ENCODE assay signal across 38 cellular contexts in genomic region chr6:33124525-33124901, GRCh38.
"Had no signal": no experiment of that assay in that cellular context is flagged by ENCODE, and none has a peak within 500 bp of the region (broad histone marks: within the 10 kb centered on the region; RNA-seq: fewer than 3 reads in every experiment).

No MANE protein-coding gene starts in this region.

- ATAC-seq: activated CD4-positive, CD25-positive, alpha-beta regulatory T cell treated with anti-CD3 and anti-CD28 coated beads, Interleukin-2, amount 50 U/mL, for 24 hours; body of pancreas; left cardiac atrium; left ventricle myocardium superior; stimulated activated effector memory CD8-positive, alpha-beta T cell treated with anti-CD3 and anti-CD28 coated beads, Interleukin-12 subunit alpha, Interleukin-12 subunit beta, amount 100 ng/mL, for 72 hours had no signal

- H3K36me3 Mint-ChIP-seq: activated naive CD8-positive, alpha-beta T cell treated with anti-CD3 and anti-CD28 coated beads for 36 hours; stimulated activated effector memory CD8-positive, alpha-beta T cell treated with anti-CD3 and anti-CD28 coated beads, Interleukin-12 subunit alpha, Interleukin-12 subunit beta, amount 100 ng/mL, for 72 hours had no signal

- H3K27ac Mint-ChIP-seq: activated naive CD4-positive, alpha-beta T cell treated with anti-CD3 and anti-CD28 coated beads for 36 hours; activated naive CD8-positive, alpha-beta T cell treated with anti-CD3 and anti-CD28 coated beads for 36 hours; activated T-helper 1 cell treated with anti-CD3 and anti-CD28 coated beads, Interleukin-12 subunit alpha, Interleukin-12 subunit beta, Interleukin-2, Interleukin-4 antibody, amounts not matched to agents 30 ng/mL and 10 ng/mL and 1 ng/mL, durations not matched to agents 14 hours and 24 hours and 36 hours; nephron progenitor cell; stimulated activated effector memory CD8-positive, alpha-beta T cell treated with anti-CD3 and anti-CD28 coated beads, Interleukin-12 subunit alpha, Interleukin-12 subunit beta, amount 100 ng/mL, for 72 hours had no signal

- H3K36me3 ChIP-seq: adrenal gland, cardiac muscle cell, colonic mucosa, neutrophil, prostate gland, sigmoid colon, stomach, thyroid gland, upper lobe of left lung, vagina had no signal

- H3K4me3 ChIP-seq: adrenal gland, body of pancreas, cardiac muscle cell, colonic mucosa, prostate gland, sigmoid colon, stomach, thyroid gland, upper lobe of left lung, vagina had no signal

- H3K4me1 Mint-ChIP-seq: activated naive CD8-positive, alpha-beta T cell treated with anti-CD3 and anti-CD28 coated beads for 36 hours; stimulated activated effector memory CD8-positive, alpha-beta T cell treated with anti-CD3 and anti-CD28 coated beads, Interleukin-12 subunit alpha, Interleukin-12 subunit beta, amount 100 ng/mL, for 72 hours had no signal

- H3K4me1 ChIP-seq: adrenal gland, body of pancreas, colonic mucosa, prostate gland, sigmoid colon, stomach, thyroid gland, upper lobe of left lung, vagina had no signal

- FAIRE-seq: endometrium, frontal cortex, keratinocyte, small intestine, TTC549 had no signal

- H3K27me3 Mint-ChIP-seq: activated naive CD8-positive, alpha-beta T cell treated with anti-CD3 and anti-CD28 coated beads for 36 hours had no signal

- H3K9me3 ChIP-seq: adrenal gland, body of pancreas, colonic mucosa, prostate gland, thyroid gland, vagina had no signal

- H3K27me3 ChIP-seq: adrenal gland, body of pancreas, cardiac muscle cell, colonic mucosa, sigmoid colon, stomach, thyroid gland, upper lobe of left lung, vagina had no signal

- H3K27ac ChIP-seq: adrenal gland, body of pancreas, cardiac muscle cell, colonic mucosa, epithelial cell of prostate, neutrophil, prostate gland, sigmoid colon, stomach, thyroid gland, upper lobe of left lung, vagina, VCaP had no signal

- H3K4me3 Mint-ChIP-seq: activated naive CD4-positive, alpha-beta T cell treated with anti-CD3 and anti-CD28 coated beads for 36 hours; activated naive CD8-positive, alpha-beta T cell treated with anti-CD3 and anti-CD28 coated beads for 36 hours; activated T-helper 1 cell treated with anti-CD3 and anti-CD28 coated beads, Interleukin-12 subunit alpha, Interleukin-12 subunit beta, Interleukin-2, Interleukin-4 antibody, amounts not matched to agents 30 ng/mL and 10 ng/mL and 1 ng/mL, durations not matched to agents 14 hours and 24 hours and 36 hours; nephron progenitor cell; stimulated activated effector memory CD8-positive, alpha-beta T cell treated with anti-CD3 and anti-CD28 coated beads, Interleukin-12 subunit alpha, Interleukin-12 subunit beta, amount 100 ng/mL, for 72 hours had no signal

- DNase-seq: activated CD4-positive, alpha-beta T cell treated with anti-CD3 and anti-CD28 coated beads for 48 hours; activated CD4-positive, alpha-beta T cell treated with anti-CD3 and anti-CD28 coated beads, Interleukin-2, amount 50 U/mL, for 48 hours; activated CD8-positive, alpha-beta memory T cell treated with anti-CD3 and anti-CD28 coated beads for 24 hours; activated CD8-positive, alpha-beta memory T cell treated with anti-CD3 and anti-CD28 coated beads, Interleukin-2, amount 50 U/mL, for 4 hours; activated effector memory CD4-positive, alpha-beta T cell treated with anti-CD3 and anti-CD28 coated beads, Interleukin-2, amount 50 U/mL, for 16 hours; activated naive CD4-positive, alpha-beta T cell treated with anti-CD3 and anti-CD28 coated beads for 36 hours; activated naive CD8-positive, alpha-beta T cell treated with anti-CD3 and anti-CD28 coated beads for 36 hours; activated T-cell treated with anti-CD3 and anti-CD28 coated beads, Interleukin-2, amount 50 U/mL, for 1 hour; adrenal gland; aorta; body of pancreas; cerebellar nuclear complex; colonic mucosa; effector CD8-positive, alpha-beta T cell; left cardiac atrium; left ventricle myocardium superior; mammary epithelial cell; nephron progenitor cell; retina; sigmoid colon; small intestine; stimulated activated CD4-positive, alpha-beta T cell treated with anti-CD3 and anti-CD28 coated beads, Interleukin-4, amount 100 ng/mL, for 24 hours; stomach; thyroid gland; upper lobe of left lung had no signal
